ENCODE assay signal across 10 cellular contexts in the genomic region with DNA sequence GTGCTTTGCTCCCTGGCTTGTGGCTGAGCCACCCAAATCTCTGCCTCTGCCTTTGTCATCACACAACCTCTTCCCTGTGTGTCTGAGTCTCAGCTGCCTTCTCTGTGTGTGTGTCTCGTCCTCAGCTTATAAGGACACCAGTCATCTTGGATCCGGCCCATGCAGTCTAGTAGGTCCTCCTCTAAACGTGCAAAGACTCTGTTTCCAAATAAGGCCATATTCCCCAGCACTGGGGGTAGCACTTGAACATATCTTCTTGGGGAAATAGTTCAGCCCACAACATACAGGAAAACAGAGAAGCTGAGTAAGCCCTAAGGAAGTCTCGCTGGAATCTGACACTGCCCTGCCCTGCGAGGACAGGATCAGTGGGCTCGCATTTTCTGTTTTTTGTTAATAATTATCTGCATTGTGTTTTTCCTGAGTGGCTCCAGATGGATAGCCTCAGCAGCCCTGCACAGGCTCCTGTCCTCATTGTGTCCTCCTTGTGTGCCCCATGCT. TPM values are rescaled to one million over a fixed set of nuclear protein-coding genes. Genes with fewer than 3 reads are reported as not detected.
DNase-seq lines count a peak whose midpoint lies in the region; ATAC-seq and TF ChIP-seq lines count a peak whose summit lies in the region.
"Had no signal": no experiment of that assay in that cellular context is flagged by ENCODE, and none has a peak within 500 bp of the region (broad histone marks: within the 10 kb centered on the region; RNA-seq: fewer than 3 reads in every experiment).

No MANE protein-coding gene starts in this region.

- H3K14ac ChIP-seq in trophoblast cell (ENCODE audit: low read length), result peak overlapping the region; percentile 78

- H3K4me3 ChIP-seq in PC-3 (ENCODE audit: low read length) (no peak overlapping the region), esophagus muscularis mucosa (no peak overlapping the region), trophoblast cell (ENCODE audit: low read depth, low read length) (no peak overlapping the region)
- H3K4me3 ChIP-seq: left ventricle myocardium inferior had no signal

- H3F3A ChIP-seq in PC-3 (ENCODE audit: low read length, unreplicated experiment), result no peaks in the 10 kb centered on the region

- H2AK5ac ChIP-seq in trophoblast cell (ENCODE audit: low read length), result peak overlapping the region; percentile 87

- ATAC-seq in PC-3, result no peak
- ATAC-seq in HG03442 (IDR thresholded peaks at IDR 0.05; ENCODE audit: unreplicated experiment), result no peak

- H3K36me3 ChIP-seq in PC-3 (ENCODE audit: low read depth, low read length) (no peaks in the 10 kb centered on the region; the same call in 1 of the 2 replicates), esophagus muscularis mucosa (no peaks in the 10 kb centered on the region), trophoblast cell (ENCODE audit: control insufficient read depth in 1 of 2, insufficient read depth in 2 of 2, low read length in 2 of 2) (no peaks in the 10 kb centered on the region)
- H3K36me3 ChIP-seq: left ventricle myocardium inferior had no signal

- H4K91ac ChIP-seq in trophoblast cell (ENCODE audit: low read depth, low read length), result peak overlapping the region; percentile 78

- H4K20me1 ChIP-seq in PC-3 (ENCODE audit: low read length), result no peaks in the 10 kb centered on the region

- H3K27ac ChIP-seq in PC-3 (ENCODE audit: low read length) (no peak overlapping the region), esophagus muscularis mucosa (replicated peaks in 1 of 4) (peak overlapping the region; percentile 27 to 46 (median 30)), trophoblast cell (ENCODE audit: low read depth, low read length) (peak overlapping the region; percentile 25)
- H3K27ac ChIP-seq: left ventricle myocardium inferior had no signal

- no peak overlapping the region for H3K23ac ChIP-seq in trophoblast cell (ENCODE audit: low read length)

- CTCF ChIA-PET in PC-3 (lab: Charles Lee), result no interaction called here

- H2AFZ ChIP-seq in PC-3 (ENCODE audit: low read length), result no peak overlapping the region
- no peak overlapping the region for H2AFZ ChIP-seq in trophoblast cell (ENCODE audit: insufficient read depth, low read length, poor library complexity)

- TF ChIP-seq EP300 in esophagus muscularis mucosa (IDR thresholded peaks at IDR 0.05), result no peak

- H3K18ac ChIP-seq in trophoblast cell (ENCODE audit: low read length), result no peak overlapping the region

- H3K79me2 ChIP-seq in PC-3 (ENCODE audit: low read length), result peaks cover 35% of the 10 kb centered on the region; the same call in 1 of the 2 replicates
- peaks cover 2% of the 10 kb centered on the region for H3K79me2 ChIP-seq in trophoblast cell (ENCODE audit: control insufficient read depth, insufficient read depth, low read length, poor library complexity)

- H2BK5ac ChIP-seq in trophoblast cell (ENCODE audit: low read depth, low read length, poor library complexity), result peak overlapping the region; percentile 18

- peak overlapping the region; percentile 44 for H3K4ac ChIP-seq in trophoblast cell (ENCODE audit: low read depth, low read length)

- DNase-seq in Caki2 (ENCODE audit: low read depth) (peak; percentile 89), PC-3 (peak; percentile 7), esophagus muscularis mucosa (ENCODE audit: extremely low spot score) (no peak), trophoblast cell (peak in 1 of 2 donors; percentile 47), NOMO-1 treated with dmso at 0.1 percent for 144 hours (lab: John Stamatoyannopoulos, UW; ENCODE audit: unreplicated experiment) (no peak), NCI-H446 treated with DMSO at 0.1 percent for 48 hours (lab: John Stamatoyannopoulos, UW) (no peak)
- no peak for DNase-seq in stimulated activated CD4-positive, alpha-beta T cell treated with anti-CD3 and anti-CD28 coated beads, Interleukin-12 subunit alpha, Interleukin-12 subunit beta, amount 100 ng/mL, for 4 hours
- DNase-seq: Caco-2, left ventricle myocardium inferior had no signal

- H3K79me1 ChIP-seq in trophoblast cell (ENCODE audit: low read length), result peaks cover 4% of the 10 kb centered on the region

- TF ChIP-seq CTCF in PC-3 (conservative IDR thresholded peaks at IDR 0.05; ENCODE audit: low read depth, low read length), result no peak
- TF ChIP-seq CTCF in esophagus muscularis mucosa (IDR thresholded peaks at IDR 0.05), result no peak

- H2BK12ac ChIP-seq in trophoblast cell (ENCODE audit: low read length), result no peak overlapping the region

- no TSS peak for BruUV-seq in PC-3 (replicated peaks; lab: Mats Ljungman, UMichigan)

- intact Hi-C loops in PC-3 (cut with micrococcal nuclease) (no loop called here), esophagus muscularis mucosa (cut with DNase I) (no loop called here)

- H2BK120ac ChIP-seq in trophoblast cell (ENCODE audit: insufficient read depth, low read length, poor library complexity), result peak overlapping the region; percentile 74

- H3K9me3 ChIP-seq in PC-3 (ENCODE audit: low read length) (no peaks in the 10 kb centered on the region), esophagus muscularis mucosa (no peaks in the 10 kb centered on the region), trophoblast cell (ENCODE audit: insufficient read depth, low read depth, low read length) (no peaks in the 10 kb centered on the region)
- H3K9me3 ChIP-seq: Caco-2, left ventricle myocardium inferior had no signal

- no peak for TF ChIP-seq POLR2A in esophagus muscularis mucosa (IDR thresholded peaks at IDR 0.05; ENCODE audit: low read depth)

- H3K4me1 ChIP-seq in PC-3 (ENCODE audit: insufficient read depth, low read length), result peaks cover 10% of the 10 kb centered on the region; the same call in 1 of the 2 replicates
- peaks cover 0 to 69% (median 50%) of the 10 kb centered on the region in 4 donors for H3K4me1 ChIP-seq in esophagus muscularis mucosa
- H3K4me1 ChIP-seq in trophoblast cell (ENCODE audit: control insufficient read depth in 1 of 2, insufficient read depth in 2 of 2, low read length in 2 of 2), result peaks cover 7 to 15% of the 10 kb centered on the region in 2 experiments
- H3K4me1 ChIP-seq: Caco-2, left ventricle myocardium inferior had no signal

- H4K8ac ChIP-seq in trophoblast cell (ENCODE audit: low read depth, low read length), result peak overlapping the region; percentile 71

- H4K12ac ChIP-seq in trophoblast cell (ENCODE audit: low read depth, low read length), result no peak overlapping the region

- in situ Hi-C loops in Caki2 (cut with HindIII; ENCODE audit: low pct_unique_long_range_greater_than_20kb, low sequenced_read_pairs), result no loop called here

- 54% methylated on average over 6 of the region's 6 CpGs for WGBS in esophagus muscularis mucosa
- no CpG with 5 or more reads among the region's 6 CpGs for WGBS in trophoblast cell (ENCODE audit: extremely low coverage, insufficient coverage, insufficient read length)

- no peak overlapping the region for H3K4me2 ChIP-seq in PC-3 (ENCODE audit: low read length)
- H3K4me2 ChIP-seq in trophoblast cell (ENCODE audit: low read length), result no peak overlapping the region

- no peaks in the 10 kb centered on the region for H3K9me2 ChIP-seq in PC-3 (replicated peaks; ENCODE audit: low read length)

- H3K9ac ChIP-seq in PC-3 (ENCODE audit: low read length) (no peak overlapping the region), trophoblast cell (ENCODE audit: low read length) (no peak overlapping the region)

- POLR2A ChIA-PET in PC-3 (lab: Charles Lee; ENCODE audit: unreplicated experiment), result no interaction called here

- H3K27me3 ChIP-seq in PC-3 (ENCODE audit: low read length) (no peaks in the 10 kb centered on the region), esophagus muscularis mucosa (no peaks in the 10 kb centered on the region), trophoblast cell (ENCODE audit: insufficient read depth, low read length) (no peaks in the 10 kb centered on the region)

RNA-seq across cellular contexts. Expression of a gene that starts 42.1 kb away (rescaled TPM):
- 55.4 and 59.8 TPM in 2 replicates for total RNA-seq in Caki2 (2014; rRNA removed; shearing (Covaris generic); ENCODE audit: low replicate concordance)
- total RNA-seq in PC-3 (2014; rRNA removed) (33.1 and 58.8 TPM in 2 replicates), esophagus muscularis mucosa (10 to 100 TPM; 32.3 to 48.0 (median 38.6) TPM)
- 3.0 and 3.4 TPM in 2 replicates for polyA plus RNA-seq in trophoblast cell (2013)

Comparison
In these comparisons a context has a peak if more than half of its experiments do, and no peak if none do; other contexts are left out.
1. DNase-seq: peak in Caki2 (single experiment) and PC-3 (single experiment); none in esophagus muscularis mucosa (single experiment), NOMO-1 treated with dmso at 0.1 percent for 144 hours (single experiment), stimulated activated CD4-positive, alpha-beta T cell treated with anti-CD3 and anti-CD28 coated beads, Interleukin-12 subunit alpha, Interleukin-12 subunit beta, amount 100 ng/mL, for 4 hours (single experiment) and NCI-H446 treated with DMSO at 0.1 percent for 48 hours (single experiment).